In the genomic region with DNA sequence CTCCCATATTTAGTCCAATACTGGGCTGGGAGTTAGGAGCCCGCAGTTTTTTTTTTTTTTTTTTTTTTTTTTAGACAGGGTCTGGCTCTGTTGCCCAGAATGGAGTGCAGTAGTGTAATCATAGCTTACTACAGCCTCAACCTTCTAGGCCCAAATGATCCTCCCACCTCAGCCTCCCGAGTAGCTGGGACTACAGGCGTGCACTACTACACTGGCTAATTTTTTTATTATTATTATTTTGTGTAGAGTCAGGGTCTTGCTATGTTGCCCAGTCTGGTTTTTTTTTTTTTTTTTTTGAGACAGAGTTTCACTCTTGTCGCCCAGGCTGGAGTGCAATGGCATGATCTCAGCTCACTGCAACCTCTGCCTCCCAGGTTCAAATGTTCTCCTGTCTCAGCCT, we compare ENCODE assay signal across 10 cellular contexts. TPM values are rescaled to one million over a fixed set of nuclear protein-coding genes. Genes with fewer than 3 reads are reported as not detected.
"Had no signal": no experiment of that assay in that cellular context is flagged by ENCODE, and none has a peak within 500 bp of the region (broad histone marks: within the 10 kb centered on the region; RNA-seq: fewer than 3 reads in every experiment).

No MANE protein-coding gene starts in this region.

RNA-seq across cellular contexts. Expression of a gene that starts 13.7 kb away (rescaled TPM):
- total RNA-seq: activated B cell treated with CpG ODN at 0.5 μM for 24 hours; activated CD4-positive, alpha-beta memory T cell treated with anti-CD3 and anti-CD28 coated beads for 36 hours; activated CD4-positive, alpha-beta memory T cell treated with anti-CD3 and anti-CD28 coated beads, Interleukin-2, amount 10 ng/mL, durations not matched to agents 7 days and 5 days; activated CD4-positive, alpha-beta T cell treated with anti-CD3 and anti-CD28 coated beads, Interleukin-2, amount 10 ng/mL, durations not matched to agents 7 days and 5 days; activated CD8-positive, alpha-beta memory T cell treated with anti-CD3 and anti-CD28 coated beads for 36 hours; activated CD8-positive, alpha-beta T cell treated with anti-CD3 and anti-CD28 coated beads for 36 hours; activated CD8-positive, alpha-beta T cell treated with anti-CD3 and anti-CD28 coated beads, Interleukin-2, amount 10 ng/mL, durations not matched to agents 7 days and 5 days; T-helper 1 cell treated with Interleukin-12 subunit alpha and Interleukin-12 subunit beta and Interleukin-4 antibody, amounts not matched to agents 30 ng/mL and 1 ng/mL, for 36 hours; T-helper 17 cell; T-helper 2 cell treated with Interferon-gamma antibody and Interleukin-4, amounts not matched to agents 100 ng/mL and 5 ng/mL, for 36 hours had no signal
